8 cellular contexts compared by ENCODE assay signal in genomic region chr5:78269088-78269703, GRCh38. TPM values are rescaled to one million over a fixed set of nuclear protein-coding genes. Genes with fewer than 3 reads are reported as not detected.
A peak's percentile ranks its signal among the peaks of the same experiment; 100 is the strongest.
DNase-seq lines count a peak whose midpoint lies in the region; ATAC-seq, FAIRE-seq and TF ChIP-seq lines count a peak whose summit lies in the region.

No MANE protein-coding gene starts in this region.

- TF ChIP-seq CTCF in GM13976 (IDR thresholded peaks at IDR 0.05; ENCODE audit: borderline replicate concordance, control extremely low read depth, extremely low read depth, insufficient read depth, missing control alignments), result peak; percentile 10

- no peak for ATAC-seq in HG02763 (IDR thresholded peaks at IDR 0.05; ENCODE audit: unreplicated experiment)

- no peak for FAIRE-seq in urothelium cell line (lab: Jason Lieb, UNC)

- in situ Hi-C loops in GM13976 (cut with MboI; ENCODE audit: low sequenced_read_pairs, unreplicated experiment), result loop anchor here (25.0 kb wide), 2 partner anchors 407 to 1107 kb away; no protein-coding TSS in a partner anchor

- DNase-seq in A172 (ENCODE audit: low spot score), result peak; percentile 7
- no peak for DNase-seq in GM13976 (ENCODE audit: low spot score)
- DNase-seq in RKO (ENCODE audit: low spot score), result peak; percentile 36
- peak; percentile 10 for DNase-seq in germinal center (ENCODE audit: low spot score)
- peak; percentile 11 for DNase-seq in urothelium cell line (ENCODE audit: low spot score)
- DNase-seq in NK-92 treated with Interleukin-12 subunit alpha and Interleukin-12 subunit beta, amount 100 ng/mL, for 24 hours (lab: John Stamatoyannopoulos, UW), result no peak
- DNase-seq in HuH-7.5 (ENCODE audit: low spot score), result no peak

RNA-seq across cellular contexts. Expression of gene AP3B1, which starts 25.3 kb away (rescaled TPM):
- 59.6 and 70.5 TPM in 2 replicates for total RNA-seq in A172 (2014; rRNA removed; shearing (Covaris generic))

Comparison
In these comparisons a context has a peak if more than half of its experiments do, and no peak if none do; other contexts are left out.
1. DNase-seq: peak in A172 (single experiment), RKO (single experiment), germinal center (single experiment) and urothelium cell line (single experiment); none in GM13976 (single experiment), NK-92 treated with Interleukin-12 subunit alpha and Interleukin-12 subunit beta, amount 100 ng/mL, for 24 hours (single experiment) and HuH-7.5 (single experiment).